ENCODE assay signal across 1 cellular context in the genomic region with DNA sequence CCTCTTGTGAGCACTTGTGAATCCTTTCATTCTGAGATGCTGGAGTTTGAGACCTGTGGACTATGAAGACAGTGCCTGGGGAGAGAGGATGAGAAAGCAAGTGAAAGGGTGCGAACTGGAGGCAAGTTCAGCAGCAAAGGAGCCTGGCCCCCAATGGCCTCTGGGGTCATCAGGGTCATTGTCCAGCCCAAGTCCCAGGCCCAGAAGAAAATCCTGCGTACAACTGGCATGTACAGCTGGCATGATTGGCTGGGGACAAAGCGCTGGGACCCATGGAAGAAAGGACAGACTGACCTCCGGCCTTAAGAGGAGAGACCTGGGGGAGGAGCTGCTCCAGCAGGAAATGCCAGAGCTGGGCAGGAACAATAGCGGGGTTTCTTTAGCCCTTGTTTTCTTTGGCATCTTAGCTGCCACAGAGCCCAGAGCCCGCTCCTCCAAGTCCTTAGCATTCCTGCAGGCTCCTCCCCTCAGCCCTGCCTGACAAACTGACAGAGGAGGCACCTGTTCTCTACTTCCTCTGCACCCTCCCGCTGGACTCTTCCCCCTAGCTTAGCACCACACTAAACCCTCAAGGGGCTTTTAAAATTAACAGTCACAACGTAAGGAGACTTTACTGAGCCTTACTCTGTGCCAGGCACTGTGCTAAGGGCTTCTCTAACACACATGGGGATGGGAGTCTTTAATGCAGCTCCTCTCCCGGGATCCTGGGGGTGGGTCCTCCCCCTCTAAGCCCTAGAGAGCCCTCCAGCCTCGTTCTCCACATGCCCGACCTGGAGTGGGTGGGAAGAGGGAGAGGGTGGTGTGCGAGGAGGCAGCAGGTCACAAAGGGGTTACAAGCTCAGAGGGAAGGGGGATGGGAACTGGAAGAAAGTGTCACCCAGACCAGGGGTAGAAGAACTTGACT.
TF ChIP-seq lines count a peak whose summit lies in the region.

No MANE protein-coding gene starts in this region.

TF ChIP-seq in SK-N-SH, 30 proteins besides CTCF, POLR2A, EP300 and RAD21 (continued from another document):
- TF ChIP-seq REST (IDR thresholded peaks at IDR 0.05; ENCODE audit: low read depth, low read length): no peak
- 0 out of 2 replicates have a peak, but pooled peaks have one; percentile 10 for TF ChIP-seq ELF1 (IDR thresholded peaks at IDR 0.05)
- TF ChIP-seq RFX5 (IDR thresholded peaks at IDR 0.05; ENCODE audit: low read length): no peak
- peak; percentile 80 for TF ChIP-seq NFIC (IDR thresholded peaks at IDR 0.05; ENCODE audit: borderline replicate concordance)
- no peak for TF ChIP-seq FOSL2 (IDR thresholded peaks at IDR 0.05; ENCODE audit: borderline replicate concordance, low read depth)
- 0 out of 2 replicates have a peak, but pooled peaks have one; percentile 30 for TF ChIP-seq RXRA (IDR thresholded peaks at IDR 0.05; ENCODE audit: borderline replicate concordance, low read depth)
- TF ChIP-seq NRF1 (IDR thresholded peaks at IDR 0.05; ENCODE audit: low read depth, low read length): no peak
- TF ChIP-seq TCF12 (IDR thresholded peaks at IDR 0.05): peak; percentile 41
TF ChIP-seq in SK-N-SH: peak in this region for 4.
